In genomic region chr15:80856809-80857377, GRCh38 we compare ENCODE assay signal across 10 cellular contexts.
A peak's percentile ranks its signal among the peaks of the same experiment; 100 is the strongest.
DNase-seq lines count a peak whose midpoint lies in the region; ATAC-seq, FAIRE-seq and TF ChIP-seq lines count a peak whose summit lies in the region.
"Had no signal": no experiment of that assay in that cellular context is flagged by ENCODE, and none has a peak within 500 bp of the region (broad histone marks: within the 10 kb centered on the region; RNA-seq: fewer than 3 reads in every experiment).

No MANE protein-coding gene starts in this region.

- H3K4me1 Mint-ChIP-seq in activated CD4-positive, alpha-beta T cell treated with anti-CD3 and anti-CD28 coated beads, Interleukin-2, amount 10 ng/mL, durations not matched to agents 7 days and 5 days, result peaks cover 24% of the 10 kb centered on the region

- peaks cover 12% of the 10 kb centered on the region for H3K27me3 Mint-ChIP-seq in activated CD4-positive, alpha-beta T cell treated with anti-CD3 and anti-CD28 coated beads, Interleukin-2, amount 10 ng/mL, durations not matched to agents 7 days and 5 days

- peak; percentile 29 for DNase-seq in activated CD4-positive, alpha-beta T cell treated with anti-CD3 and anti-CD28 coated beads, Interleukin-2, amount 10 ng/mL, durations not matched to agents 7 days and 5 days
- DNase-seq in activated CD4-positive, alpha-beta T cell treated with anti-CD3 and anti-CD28 coated beads, Interleukin-2, amount 50 U/mL, for 48 hours, result no peak
- DNase-seq in SK-MEL-5 (ENCODE audit: low read depth, low spot score) (peak; percentile 50), kidney (peak; percentile 70), urothelium cell line (ENCODE audit: low spot score) (peak; percentile 41)
- DNase-seq: activated gamma-delta T cell had no signal

- CTCF ChIA-PET in activated CD4-positive, alpha-beta T cell treated with anti-CD3 and anti-CD28 coated beads, Interleukin-2, amount 10 ng/mL, durations not matched to agents 7 days and 5 days (lab: Charles Lee), result no interaction called here

- H3K9me3 ChIP-seq in kidney (ENCODE audit: control insufficient read depth in 1 of 2, low read length in 2 of 2), result no peaks in the 10 kb centered on the region

- H3K27ac Mint-ChIP-seq in activated CD4-positive, alpha-beta T cell treated with anti-CD3 and anti-CD28 coated beads, Interleukin-2, amount 10 ng/mL, durations not matched to agents 7 days and 5 days, result peak overlapping the region; percentile 74

- H3K9me3 Mint-ChIP-seq in activated CD4-positive, alpha-beta T cell treated with anti-CD3 and anti-CD28 coated beads, Interleukin-2, amount 10 ng/mL, durations not matched to agents 7 days and 5 days, result no peaks in the 10 kb centered on the region

- in situ Hi-C loops in SK-MEL-5 (cut with HindIII; ENCODE audit: low pct_unique_long_range_greater_than_20kb, low sequenced_read_pairs), result no loop called here

- no peak overlapping the region for H3K27ac ChIP-seq in kidney (ENCODE audit: low read depth in 2 of 2, low read length in 2 of 2)
- H3K27ac ChIP-seq: SK-N-MC had no signal

- no peak overlapping the region for H3K4me3 ChIP-seq in kidney (ENCODE audit: low read length in 2 of 2)
- H3K4me3 ChIP-seq: SK-N-MC had no signal

- no peaks in the 10 kb centered on the region for H3K36me3 Mint-ChIP-seq in activated CD4-positive, alpha-beta T cell treated with anti-CD3 and anti-CD28 coated beads, Interleukin-2, amount 10 ng/mL, durations not matched to agents 7 days and 5 days (ENCODE audit: low read depth)

- no peaks in the 10 kb centered on the region for H3K36me3 ChIP-seq in kidney (ENCODE audit: control insufficient read depth in 1 of 2, insufficient read depth in 2 of 2, low read length in 2 of 2)

- ATAC-seq in GM18517 (IDR thresholded peaks at IDR 0.05; ENCODE audit: unreplicated experiment), result no peak
- ATAC-seq in GM19452 (IDR thresholded peaks at IDR 0.05; ENCODE audit: unreplicated experiment), result no peak
- ATAC-seq in GM19035 (IDR thresholded peaks at IDR 0.05; ENCODE audit: unreplicated experiment), result no peak

- no peak for TF ChIP-seq CTCF in kidney (IDR thresholded peaks at IDR 0.05; ENCODE audit: borderline replicate concordance, extremely low read depth, insufficient read depth)

- H3K4me1 ChIP-seq in kidney (ENCODE audit: control insufficient read depth in 1 of 2, insufficient read depth in 1 of 2, low read depth in 1 of 2, low read length in 2 of 2), result peaks cover 0 to 2% of the 10 kb centered on the region in 2 donors

- peak overlapping the region; percentile 3 for H3K4me3 Mint-ChIP-seq in activated CD4-positive, alpha-beta T cell treated with anti-CD3 and anti-CD28 coated beads, Interleukin-2, amount 10 ng/mL, durations not matched to agents 7 days and 5 days

- no peak overlapping the region for H3K9ac ChIP-seq in kidney (ENCODE audit: low read length in 2 of 2)

- POLR2A ChIA-PET in activated CD4-positive, alpha-beta T cell treated with anti-CD3 and anti-CD28 coated beads, Interleukin-2, amount 10 ng/mL, durations not matched to agents 7 days and 5 days (lab: Charles Lee), result no interaction called here

- FAIRE-seq in kidney (lab: Jason Lieb, UNC), result no peak
- no peak for FAIRE-seq in urothelium cell line (lab: Jason Lieb, UNC)

- intact Hi-C loops in kidney (cut with DNase I), result no loop called here

Comparison
In these comparisons a context has a peak if more than half of its experiments do, and no peak if none do; other contexts are left out.
1. DNase-seq: peak in activated CD4-positive, alpha-beta T cell treated with anti-CD3 and anti-CD28 coated beads, Interleukin-2, amount 10 ng/mL, durations not matched to agents 7 days and 5 days (single experiment), SK-MEL-5 (single experiment), kidney (single experiment) and urothelium cell line (single experiment); none in activated CD4-positive, alpha-beta T cell treated with anti-CD3 and anti-CD28 coated beads, Interleukin-2, amount 50 U/mL, for 48 hours (0 of 2).